ENCODE assay signal across 8 cellular contexts in genomic region chr6:28212510-28213212, GRCh38. TPM values are rescaled to one million over a fixed set of nuclear protein-coding genes. Genes with fewer than 3 reads are reported as not detected.
DNase-seq lines count a peak whose midpoint lies in the region; ATAC-seq, FAIRE-seq and TF ChIP-seq lines count a peak whose summit lies in the region.

No MANE protein-coding gene starts in this region.

- H3K27ac Mint-ChIP-seq in GM23338 = no peak overlapping the region; the same call in 1 of the 2 replicates

- no peak overlapping the region for H3K27ac ChIP-seq in GM23338 (ENCODE audit: low read depth)
- H3K27ac ChIP-seq in mesodermal cell (ENCODE audit: low read depth, low read length, severe bottlenecking) = no peak overlapping the region
- H3K27ac ChIP-seq in tibial nerve = peak overlapping the region in 1 of 4 donors; percentile 8
- H3K27ac ChIP-seq in testis = no peak overlapping the region

- 0 out of 2 replicates have a peak, but pooled peaks cover 4% of the 10 kb centered on the region for H3F3A ChIP-seq in GM23338 (replicated peaks; ENCODE audit: low read depth)

- peak; percentile 9 to 24; a peak in 2 of 4 replicates for TF ChIP-seq CTCF in GM23338 (conservative IDR thresholded peaks at IDR 0.05; ENCODE audit: low read depth in 2 of 2)
- no peak for TF ChIP-seq CTCF in NB4 (IDR thresholded peaks at IDR 0.05; ENCODE audit: low read depth, low read length)
- no peak for TF ChIP-seq CTCF in tibial nerve (IDR thresholded peaks at IDR 0.05)
- no peak for TF ChIP-seq CTCF in testis (IDR thresholded peaks at IDR 0.05)

- H4K20me1 ChIP-seq in GM23338 (replicated peaks; ENCODE audit: insufficient read depth) = no peaks in the 10 kb centered on the region; the same call in 1 of the 2 replicates

- DNase-seq in GM23338 (ENCODE audit: low spot score) = peak; percentile 81
- DNase-seq in NB4 (ENCODE audit: low read depth) = peak; percentile 90
- DNase-seq in dedifferentiated amniotic fluid mesenchymal stem cell (ENCODE audit: extremely low spot score) = peak; percentile 87
- DNase-seq in tibial nerve (ENCODE audit: low spot score in 2 of 2) = no peak
- no peak for DNase-seq in testis

- peak; percentile 70 for FAIRE-seq in G401.6 (lab: Jason Lieb, UNC)

- intact Hi-C loops in testis (cut with DNase I; ENCODE audit: low total_unique reads) = no loop called here

- peaks cover 51% of the 10 kb centered on the region for H3K27me3 Mint-ChIP-seq in GM23338 (ENCODE audit: insufficient read depth, low read depth, poor library complexity)

- peaks cover 27% of the 10 kb centered on the region for H3K4me1 Mint-ChIP-seq in GM23338

- H2AFZ ChIP-seq in GM23338 = peak overlapping the region; percentile 98

- no peaks in the 10 kb centered on the region for H3K79me2 ChIP-seq in GM23338 (replicated peaks; ENCODE audit: insufficient read depth)

- peak; percentile 71 for ATAC-seq in GM23338
- peak; percentile 84 for ATAC-seq in SK-N-SH treated with all-trans-retinoic acid at 6 μM for 48 hours

- peak overlapping the region; percentile 88 for H3K4me3 Mint-ChIP-seq in GM23338

- peaks cover 3% of the 10 kb centered on the region; the same call in 2 of the 3 replicates for H3K9me3 Mint-ChIP-seq in GM23338

- H3K27me3 ChIP-seq in GM23338 (ENCODE audit: insufficient read depth) (peaks cover 77% of the 10 kb centered on the region), tibial nerve (peaks cover 0 to 90% of the 10 kb centered on the region in 2 donors), testis (no peaks in the 10 kb centered on the region)

- 1% methylated on average over 17 of the region's 21 CpGs for WGBS in mesodermal cell (ENCODE audit: insufficient coverage in 2 of 2), 2 experiments
- 2% methylated on average over 21 of the region's 21 CpGs for WGBS in tibial nerve, 2 donors
- 8 to 9% methylated on average over 21 of the region's 21 CpGs for WGBS in testis, 2 donors

- H3K4me1 ChIP-seq in GM23338 (ENCODE audit: insufficient read depth) (peaks cover 29% of the 10 kb centered on the region), mesodermal cell (ENCODE audit: control insufficient read depth, insufficient read depth, low read length, poor library complexity, severe bottlenecking) (no peaks in the 10 kb centered on the region), tibial nerve (peaks cover 0 to 24% (median 4%) of the 10 kb centered on the region in 4 donors), testis (no peaks in the 10 kb centered on the region)

- peak overlapping the region; percentile 93 for H3K4me2 ChIP-seq in GM23338

- no peaks in the 10 kb centered on the region for H3K36me3 Mint-ChIP-seq in GM23338 (ENCODE audit: low read depth)

- TF ChIP-seq POLR2A in NB4 (IDR thresholded peaks at IDR 0.05; ENCODE audit: extremely low read depth, insufficient read length) (no peak), tibial nerve (IDR thresholded peaks at IDR 0.05) (no peak), testis (IDR thresholded peaks at IDR 0.05) (no peak)

- H3K9me3 ChIP-seq in mesodermal cell (ENCODE audit: control insufficient read depth, low read length) (no peaks in the 10 kb centered on the region), tibial nerve (no peaks in the 10 kb centered on the region), testis (no peaks in the 10 kb centered on the region)

- no peak for TF ChIP-seq EP300 in tibial nerve (IDR thresholded peaks at IDR 0.05)

- H3K9me2 ChIP-seq in GM23338 (ENCODE audit: insufficient read depth) = no peaks in the 10 kb centered on the region

- peak overlapping the region; percentile 83 for H3K4me3 ChIP-seq in GM23338
- peak overlapping the region; percentile 66 for H3K4me3 ChIP-seq in NB4 (ENCODE audit: low read depth, low read length)
- H3K4me3 ChIP-seq in mesodermal cell (ENCODE audit: extremely low read depth, insufficient read depth, low read length, poor library complexity, severe bottlenecking) = peak overlapping the region; percentile 47
- H3K4me3 ChIP-seq in tibial nerve = peak overlapping the region; percentile 2 to 43 (median 16)
- H3K4me3 ChIP-seq in testis = no peak overlapping the region

- no peaks in the 10 kb centered on the region for H3K36me3 ChIP-seq in GM23338 (ENCODE audit: insufficient read depth)
- H3K36me3 ChIP-seq in mesodermal cell (ENCODE audit: control insufficient read depth, insufficient read depth, low read length) = no peaks in the 10 kb centered on the region
- H3K36me3 ChIP-seq in tibial nerve = no peaks in the 10 kb centered on the region
- no peaks in the 10 kb centered on the region for H3K36me3 ChIP-seq in testis (ENCODE audit: low read depth, missing control alignments)

TF ChIP-seq in GM23338, 12 proteins besides CTCF, POLR2A, EP300 and RAD21:
- no peak for TF ChIP-seq EZH2 (IDR thresholded peaks at IDR 0.05; ENCODE audit: low read depth, unreplicated experiment)
- peak; percentile 71 for TF ChIP-seq CREB1 (CRISPR knock-in tag; IDR thresholded peaks at IDR 0.05; ENCODE audit: low read depth)

TF ChIP-seq in SK-N-SH treated with all-trans-retinoic acid at 6 μM for 48 hours, 23 proteins besides CTCF, POLR2A, EP300 and RAD21:
- TF ChIP-seq ZFP30 (CRISPR knock-in tag; IDR thresholded peaks at IDR 0.05) = no peak
- TF ChIP-seq ZNF8 (CRISPR knock-in tag; IDR thresholded peaks at IDR 0.05) = no peak; the same call in 1 of the 2 replicates
- no peak for TF ChIP-seq ZNF70 (CRISPR knock-in tag; IDR thresholded peaks at IDR 0.05)
- no peak for TF ChIP-seq CSRNP3 (CRISPR knock-in tag; IDR thresholded peaks at IDR 0.05)
- no peak for TF ChIP-seq ZNF565 (CRISPR knock-in tag; conservative IDR thresholded peaks at IDR 0.05; ENCODE audit: low read depth)
- TF ChIP-seq ISL1 (CRISPR knock-in tag; IDR thresholded peaks at IDR 0.05) = no peak
- no peak for TF ChIP-seq ZC3H10 (CRISPR knock-in tag; IDR thresholded peaks at IDR 0.05)
- TF ChIP-seq TCF4 (CRISPR knock-in tag; IDR thresholded peaks at IDR 0.05; ENCODE audit: borderline replicate concordance) = no peak
- TF ChIP-seq ARNTL (CRISPR knock-in tag; IDR thresholded peaks at IDR 0.05; ENCODE audit: borderline replicate concordance, low read depth) = no peak
- no peak for TF ChIP-seq ZFP3 (CRISPR knock-in tag; IDR thresholded peaks at IDR 0.05)

RNA-seq across cellular contexts. Expression of gene ZSCAN9, which starts 12.4 kb away (rescaled TPM):
- total RNA-seq in GM23338 (2014; rRNA removed; shearing (Covaris generic)) = 10.9 and 11.9 TPM in 2 replicates
- polyA plus RNA-seq in GM23338 (2016; fragmentation: Nextera tagmentation; extraction: Ambion mirVana) (10.0 and 10.9 TPM in 2 replicates), testis (ENCODE audit: insufficient read depth, low read depth, low replicate concordance) (39.6 TPM)
- polyA plus RNA-seq in mesodermal cell (2013, experiment 1 of 2) = 19.7 TPM
- 19.7 TPM for polyA plus RNA-seq in mesodermal cell (2013, experiment 2 of 2)
- total RNA-seq in tibial nerve (10 to 100 TPM; 11.9 to 22.2 (median 14.2) TPM), testis (10 to 100 TPM; 36.5 to 38.2 TPM)

RNA-seq across cellular contexts. Expression of gene ZKSCAN4, which starts 39.4 kb away (rescaled TPM):
- 5.7 and 5.9 TPM in 2 replicates for total RNA-seq in GM23338 (2014; rRNA removed; shearing (Covaris generic))
- polyA plus RNA-seq in GM23338 (2016; fragmentation: Nextera tagmentation; extraction: Ambion mirVana) = 2.8 and 3.1 TPM in 2 replicates
- 7.4 TPM for polyA plus RNA-seq in mesodermal cell (2013, experiment 1 of 2)
- polyA plus RNA-seq in mesodermal cell (2013, experiment 2 of 2) = 6.3 TPM
- total RNA-seq in tibial nerve = 1 to 10 TPM; 3.5 to 9.2 (median 7.3) TPM
- 1 to 10 TPM; 7.2 to 8.8 TPM for total RNA-seq in testis
- 23.2 TPM for polyA plus RNA-seq in testis (ENCODE audit: insufficient read depth, low read depth, low replicate concordance)

RNA-seq across cellular contexts. Expression of gene NKAPL, which starts 46.4 kb away (rescaled TPM):
- 0.16 and 1.6 TPM in 2 replicates for total RNA-seq in GM23338 (2014; rRNA removed; shearing (Covaris generic))
- polyA plus RNA-seq in GM23338 (2016; fragmentation: Nextera tagmentation; extraction: Ambion mirVana) (2.9 and 3.2 TPM in 2 replicates), testis (ENCODE audit: insufficient read depth, low read depth, low replicate concordance) (27.2 TPM)
- not detected for polyA plus RNA-seq in mesodermal cell (2013, experiment 1 of 2)
- polyA plus RNA-seq in mesodermal cell (2013, experiment 2 of 2) = not detected
- total RNA-seq in tibial nerve (1 to 10 TPM; 1.2 to 4.2 (median 1.8) TPM), testis (10 to 100 TPM; 19.1 to 30.1 TPM)

RNA-seq across cellular contexts. Expression of gene ZSCAN26, which starts 54.3 kb away (rescaled TPM):
- 10.2 and 13.0 TPM in 2 replicates for total RNA-seq in GM23338 (2014; rRNA removed; shearing (Covaris generic))
- 3.5 and 6.5 TPM in 2 replicates for polyA plus RNA-seq in GM23338 (2016; fragmentation: Nextera tagmentation; extraction: Ambion mirVana)
- polyA plus RNA-seq in mesodermal cell (2013, experiment 1 of 2) = 18.2 TPM
- 16.8 TPM for polyA plus RNA-seq in mesodermal cell (2013, experiment 2 of 2)
- 10 to 100 TPM; 12.2 to 38.2 (median 23.7) TPM for total RNA-seq in tibial nerve
- 10 to 100 TPM; 16.4 to 26.1 TPM for total RNA-seq in testis
- polyA plus RNA-seq in testis (ENCODE audit: insufficient read depth, low read depth, low replicate concordance) = 11.4 TPM

Comparison
In these comparisons a context has a peak if more than half of its experiments do, and no peak if none do; other contexts are left out.
1. DNase-seq: peak in GM23338 (single experiment), NB4 (single experiment) and dedifferentiated amniotic fluid mesenchymal stem cell (single experiment); none in tibial nerve (0 of 2) and testis (single experiment).
2. H3K4me3 ChIP-seq: peak in GM23338 (single experiment), NB4 (single experiment), mesodermal cell (single experiment) and tibial nerve (4 of 4); none in testis (0 of 2).
3. CTCF ChIP-seq: peak in GM23338 (2 of 2); none in NB4 (single experiment), tibial nerve (0 of 5) and testis (0 of 3).